ENCODE assay signal across 8 cellular contexts in genomic region chr1:236524892-236525179, GRCh38. TPM values are rescaled to one million over a fixed set of nuclear protein-coding genes. Genes with fewer than 3 reads are reported as not detected.
DNase-seq lines count a peak whose midpoint lies in the region; ATAC-seq, FAIRE-seq and TF ChIP-seq lines count a peak whose summit lies in the region.

No MANE protein-coding gene starts in this region.

- FAIRE-seq in HepG2 (lab: Jason Lieb, UNC) = no peak
- FAIRE-seq in frontal cortex (lab: Jason Lieb, UNC) = no peak

- DNase-seq in GM23248 (no peak), HepG2 (ENCODE audit: low spot score) (no peak), upper lobe of left lung (no peak), frontal cortex (ENCODE audit: low spot score in 2 of 2) (no peak), GM10266 (ENCODE audit: extremely low spot score) (no peak)
- no peak for DNase-seq in activated CD4-positive, alpha-beta memory T cell treated with anti-CD3 and anti-CD28 coated beads, Interleukin-2, amount 10 ng/mL, durations not matched to agents 7 days and 5 days

- in situ Hi-C loops in GM23248 (cut with MboI) = no loop called here
- in situ Hi-C loops in HepG2 (cut with HindIII; ENCODE audit: extremely low pct_ligation_motif_present, low pct_unique_long_range_greater_than_20kb) = no loop called here

- no peaks in the 10 kb centered on the region for H4K20me1 ChIP-seq in GM23248 (ENCODE audit: insufficient read depth)
- H4K20me1 ChIP-seq in HepG2 (ENCODE audit: insufficient read depth, low read length) = no peaks in the 10 kb centered on the region

- no peaks in the 10 kb centered on the region for H3K9me2 ChIP-seq in GM23248 (ENCODE audit: insufficient read depth)

- CTCF ChIA-PET in activated CD4-positive, alpha-beta memory T cell treated with anti-CD3 and anti-CD28 coated beads, Interleukin-2, amount 10 ng/mL, durations not matched to agents 7 days and 5 days (lab: Charles Lee) = interaction anchor here (1.1 to 1.7 kb wide), 2 partner anchors 10 to 17 kb away, joined by 4 read pairs; no protein-coding TSS in a partner anchor
- CTCF ChIA-PET in HepG2 (lab: Yijun Ruan, JAX; ENCODE audit: low intra/inter-chr PET ratio, low total read pairs) = no interaction called here

- 3 to 5% methylated on average over 3 of the region's 3 CpGs for WGBS in GM23248 (ENCODE audit: low coverage in 1 of 2, low lambda C conversion rate in 2 of 2, missing lambda C conversion rate in 2 of 2), 2 experiments
- WGBS in HepG2 (ENCODE audit: low lambda C conversion rate) = 0% methylated on average over 3 of the region's 3 CpGs
- 9 to 11% methylated on average over 3 of the region's 3 CpGs for WGBS in upper lobe of left lung, 2 donors

- no peak for TF ChIP-seq CTCF in HepG2 (CRISPR knock-in tag; IDR thresholded peaks at IDR 0.05)
- no peak for TF ChIP-seq CTCF in upper lobe of left lung (IDR thresholded peaks at IDR 0.05)
- TF ChIP-seq CTCF in GM10266 (IDR thresholded peaks at IDR 0.05; ENCODE audit: control insufficient read depth, insufficient read depth, low read depth, missing control alignments) = no peak

- intact Hi-C loops in HepG2 (cut with micrococcal nuclease; ENCODE audit: unreplicated experiment) = loop anchor here (5.0 kb wide), 1 partner anchor 128 kb away; no protein-coding TSS in a partner anchor

- POLR2A ChIA-PET in activated CD4-positive, alpha-beta memory T cell treated with anti-CD3 and anti-CD28 coated beads, Interleukin-2, amount 10 ng/mL, durations not matched to agents 7 days and 5 days (lab: Charles Lee) = interaction anchor here (0.6 to 2.6 kb wide), 12 partner anchors 8 to 926 kb away, joined by 3 to 18 read pairs (median 4); partner anchors contain the start of gene HEATR1
- POLR2A ChIA-PET in HepG2 (lab: Yijun Ruan, JAX) = interaction anchor here (0.7 to 2.4 kb wide), 2 partner anchors 9 to 33 kb away, joined by 3 to 26 read pairs; no protein-coding TSS in a partner anchor

- H3K4me2 ChIP-seq in GM23248 (ENCODE audit: unreplicated experiment) = peak overlapping the region; percentile 78
- H3K4me2 ChIP-seq in HepG2 (ENCODE audit: low read depth, low read length) = peak overlapping the region; percentile 88

- no peak for ATAC-seq in HepG2
- peak in 1 of 2 donors; percentile 30 for ATAC-seq in upper lobe of left lung (ENCODE audit: low FRiP score in 2 of 2)
- no peak for ATAC-seq in GM21528 (IDR thresholded peaks at IDR 0.05; ENCODE audit: low FRiP score, unreplicated experiment)

- no peaks in the 10 kb centered on the region for H3K27me3 ChIP-seq in ACC112 (ENCODE audit: insufficient read depth, low read length)
- H3K27me3 ChIP-seq in GM23248 (replicated peaks; ENCODE audit: insufficient read depth) = no peaks in the 10 kb centered on the region
- H3K27me3 ChIP-seq in HepG2 (ENCODE audit: control insufficient read depth in 1 of 2, insufficient read depth in 2 of 2, low read length in 2 of 2) = no peaks in the 10 kb centered on the region; a peak in 1 of 5 replicates
- no peaks in the 10 kb centered on the region for H3K27me3 ChIP-seq in upper lobe of left lung

- H2AFZ ChIP-seq in ACC112 (ENCODE audit: low read length, unreplicated experiment) = peak overlapping the region; percentile 58
- peak overlapping the region; percentile 92 for H2AFZ ChIP-seq in GM23248
- H2AFZ ChIP-seq in HepG2 (ENCODE audit: low read length) = peak overlapping the region; percentile 47

- H3K4me1 ChIP-seq in ACC112 (ENCODE audit: control insufficient read depth, insufficient read depth, low read length, unreplicated experiment) (no peaks in the 10 kb centered on the region), GM23248 (ENCODE audit: insufficient read depth) (peaks cover 6% of the 10 kb centered on the region; the same call in 1 of the 2 replicates), HepG2 (ENCODE audit: insufficient read depth, low read length) (peaks cover 69% of the 10 kb centered on the region), upper lobe of left lung (peaks cover 7 to 17% (median 10%) of the 10 kb centered on the region in 4 donors)

- H3K9ac ChIP-seq in GM23248 (peak overlapping the region; percentile 88), HepG2 (ENCODE audit: insufficient read depth, low read depth, low read length) (peak overlapping the region; percentile 82)

- peak overlapping the region; percentile 96 for H3K4me3 ChIP-seq in ACC112 (ENCODE audit: low read depth, low read length)
- peak overlapping the region; percentile 90 for H3K4me3 ChIP-seq in GM23248
- H3K4me3 ChIP-seq in HepG2 (replicated peaks in 1 of 3; ENCODE audit: insufficient read depth in 1 of 3, low read depth in 2 of 3, low read length in 3 of 3) = peak overlapping the region; percentile 74 to 95 (median 80); a peak in 5 of 6 replicates
- H3K4me3 ChIP-seq in upper lobe of left lung = peak overlapping the region; percentile 73 to 96 (median 90)

- TSS peak; percentile 52 for BruUV-seq in HepG2 (replicated peaks; lab: Mats Ljungman, UMichigan)

- H3K36me3 ChIP-seq in ACC112 (ENCODE audit: insufficient read depth, low read length) (peaks cover 8% of the 10 kb centered on the region; the same call in 1 of the 2 replicates), GM23248 (ENCODE audit: low read depth) (peaks cover 9% of the 10 kb centered on the region), HepG2 (replicated peaks in 1 of 2; ENCODE audit: control insufficient read depth in 1 of 2, insufficient read depth in 2 of 2, low read length in 2 of 2) (peaks cover 4 to 21% of the 10 kb centered on the region in 2 experiments; a peak in 4 of 5 replicates), upper lobe of left lung (peaks cover 5 to 32% (median 22%) of the 10 kb centered on the region in 4 donors)

- H3K9me3 Mint-ChIP-seq in activated CD4-positive, alpha-beta memory T cell treated with anti-CD3 and anti-CD28 coated beads, Interleukin-2, amount 10 ng/mL, durations not matched to agents 7 days and 5 days = no peaks in the 10 kb centered on the region

- peak overlapping the region; percentile 98 for H3K27ac Mint-ChIP-seq in activated CD4-positive, alpha-beta memory T cell treated with anti-CD3 and anti-CD28 coated beads, Interleukin-2, amount 10 ng/mL, durations not matched to agents 7 days and 5 days

- peaks cover 8% of the 10 kb centered on the region; the same call in 1 of the 2 replicates for H3F3A ChIP-seq in GM23248 (ENCODE audit: insufficient read depth)

- H3K36me3 Mint-ChIP-seq in activated CD4-positive, alpha-beta memory T cell treated with anti-CD3 and anti-CD28 coated beads, Interleukin-2, amount 10 ng/mL, durations not matched to agents 7 days and 5 days (ENCODE audit: low read depth) = peaks cover 39% of the 10 kb centered on the region

- no peak for TF ChIP-seq EP300 in HepG2 (IDR thresholded peaks at IDR 0.05; ENCODE audit: low read depth in 2 of 2, low read length in 2 of 2)
- no peak for TF ChIP-seq EP300 in HepG2 (CRISPR knock-in tag; IDR thresholded peaks at IDR 0.05; ENCODE audit: borderline replicate concordance)
- TF ChIP-seq EP300 in upper lobe of left lung (IDR thresholded peaks at IDR 0.05) = no peak

- H3K9me3 ChIP-seq in GM23248 (ENCODE audit: low read depth) = no peaks in the 10 kb centered on the region
- H3K9me3 ChIP-seq in HepG2 (ENCODE audit: low read length) = no peaks in the 10 kb centered on the region
- no peaks in the 10 kb centered on the region for H3K9me3 ChIP-seq in upper lobe of left lung

- H3K79me2 ChIP-seq in ACC112 (ENCODE audit: control insufficient read depth, insufficient read depth, low read length, unreplicated experiment) (peaks cover 25% of the 10 kb centered on the region), GM23248 (ENCODE audit: insufficient read depth) (peaks cover 30% of the 10 kb centered on the region), HepG2 (ENCODE audit: insufficient read depth, low read length) (peaks cover 41% of the 10 kb centered on the region)

- TF ChIP-seq POLR2A in HepG2 (IDR thresholded peaks at IDR 0.05; ENCODE audit: insufficient read depth in 1 of 2, low read depth in 2 of 2, low read length in 2 of 2) (no peak), upper lobe of left lung (IDR thresholded peaks at IDR 0.05) (no peak)

- no peak for TF ChIP-seq RAD21 in HepG2 (CRISPR knock-in tag; IDR thresholded peaks at IDR 0.05)

- peaks cover 2% of the 10 kb centered on the region for H3K27me3 Mint-ChIP-seq in activated CD4-positive, alpha-beta memory T cell treated with anti-CD3 and anti-CD28 coated beads, Interleukin-2, amount 10 ng/mL, durations not matched to agents 7 days and 5 days

- H3K4me1 Mint-ChIP-seq in activated CD4-positive, alpha-beta memory T cell treated with anti-CD3 and anti-CD28 coated beads, Interleukin-2, amount 10 ng/mL, durations not matched to agents 7 days and 5 days = peaks cover 47% of the 10 kb centered on the region

- H3K4me3 Mint-ChIP-seq in activated CD4-positive, alpha-beta memory T cell treated with anti-CD3 and anti-CD28 coated beads, Interleukin-2, amount 10 ng/mL, durations not matched to agents 7 days and 5 days = peak overlapping the region; percentile 88

- H3K27ac ChIP-seq in ACC112 (ENCODE audit: low read depth, low read length) (peak overlapping the region; percentile 75), GM23248 (peak overlapping the region; percentile 59), HepG2 (ENCODE audit: extremely low read length, insufficient read depth, low read length) (peak overlapping the region; percentile 93), upper lobe of left lung (peak overlapping the region; percentile 94 to 98 (median 94))

RNA-seq across cellular contexts. Expression of gene LGALS8, which starts 1.1 kb away (rescaled TPM):
- 62.1 and 68.6 TPM in 2 replicates for total RNA-seq in GM23248 (2014; rRNA removed; shearing (Covaris generic))
- polyA plus RNA-seq in GM23248 (2016; fragmentation: Nextera tagmentation; extraction: Ambion mirVana) = 43.3 and 46.2 TPM in 2 replicates
- total RNA-seq in activated CD4-positive, alpha-beta memory T cell treated with anti-CD3 and anti-CD28 coated beads, Interleukin-2, amount 10 ng/mL, durations not matched to agents 7 days and 5 days = 100 to 1,000 TPM; 145 to 146 TPM
- 29.3 and 42.1 TPM in 2 replicates for total RNA-seq in HepG2 (2016; rRNA removed; fragmentation: Illumina TruSeq; extraction: Trizol)
- 8.7 and 9.3 TPM in 2 replicates for total RNA-seq in HepG2 (2016; cell fraction: cytosol; rRNA removed; fragmentation: Illumina TruSeq; extraction: Trizol; ENCODE audit: low read depth)
- 33.2 and 42.9 TPM in 2 replicates for total RNA-seq in HepG2 (2016; cell fraction: insoluble cytoplasmic fraction; rRNA removed; fragmentation: Illumina TruSeq; extraction: Trizol)
- total RNA-seq in HepG2 (2016; cell fraction: membrane; rRNA removed; fragmentation: Illumina TruSeq; extraction: Trizol) = 9.5 and 12.0 TPM in 2 replicates
- 34.9 and 35.8 TPM in 2 replicates for total RNA-seq in HepG2 (2016; cell fraction: nucleus; rRNA removed; fragmentation: Illumina TruSeq; extraction: Trizol)
- polyA plus RNA-seq in HepG2 (2011; rRNA removed) = 139 and 185 TPM in 2 replicates
- polyA plus RNA-seq in HepG2 (2011; cell fraction: cytosol; rRNA removed) = 73.1 and 90.2 TPM in 2 replicates
- 364 and 373 TPM in 2 replicates for polyA plus RNA-seq in HepG2 (2011; cell fraction: nucleus; rRNA removed)
- 85.0 and 141 TPM in 2 replicates for polyA plus RNA-seq in HepG2 (2012)
- polyA plus RNA-seq in HepG2 (2016; cell fraction: cytosol; fragmentation: Illumina TruSeq; extraction: Trizol; ENCODE audit: low read depth) = 3.5 and 4.0 TPM in 2 replicates
- polyA plus RNA-seq in HepG2 (2016; cell fraction: insoluble cytoplasmic fraction; fragmentation: Illumina TruSeq; extraction: Trizol; ENCODE audit: low read depth) = 37.9 and 40.2 TPM in 2 replicates
- 5.3 and 7.0 TPM in 2 replicates for polyA plus RNA-seq in HepG2 (2016; cell fraction: membrane; fragmentation: Illumina TruSeq; extraction: Trizol; ENCODE audit: low read depth)
- 40.4 and 41.7 TPM in 2 replicates for polyA plus RNA-seq in HepG2 (2016; cell fraction: nucleus; fragmentation: Illumina TruSeq; extraction: Trizol; ENCODE audit: insufficient read depth, low read depth)
- polyA minus RNA-seq in HepG2 (2011; rRNA and poly(A)+ RNA removed; ENCODE audit: low replicate concordance) = 0.05 and 121 TPM in 2 replicates
- 79.2 and 81.2 TPM in 2 replicates for polyA minus RNA-seq in HepG2 (2011; cell fraction: cytosol; rRNA and poly(A)+ RNA removed)
- polyA minus RNA-seq in HepG2 (2011; cell fraction: nucleus; rRNA and poly(A)+ RNA removed) = 325 and 368 TPM in 2 replicates
- 100 to 1,000 TPM in 1 of 6 donors, 10 to 100 TPM in 5; 56.2 to 225 (median 75.2) TPM for total RNA-seq in upper lobe of left lung
- 66.0 TPM for total RNA-seq in frontal cortex
